Comparison of ENCODE assay signal across 9 cellular contexts in genomic region chr1:225603538-225604354, GRCh38. TPM values are rescaled to one million over a fixed set of nuclear protein-coding genes. Genes with fewer than 3 reads are reported as not detected.
A peak's percentile ranks its signal among the peaks of the same experiment; 100 is the strongest.
DNase-seq lines count a peak whose midpoint lies in the region; ATAC-seq and TF ChIP-seq lines count a peak whose summit lies in the region.
"Had no signal": no experiment of that assay in that cellular context is flagged by ENCODE, and none has a peak within 500 bp of the region (broad histone marks: within the 10 kb centered on the region; RNA-seq: fewer than 3 reads in every experiment).

No MANE protein-coding gene starts in this region.

- H3K27ac ChIP-seq in breast epithelium = peak overlapping the region in 1 of 2 donors; percentile 49
- peak overlapping the region; percentile 11 for H3K27ac ChIP-seq in upper lobe of right lung
- H3K27ac ChIP-seq in vagina = no peak overlapping the region
- H3K27ac ChIP-seq: colonic mucosa had no signal

- CTCF ChIA-PET in MCF 10A (lab: Yijun Ruan, JAX) = interaction anchor here (0.6 to 2.3 kb wide), 17 partner anchors 8 to 318 kb away, joined by 3 to 8 read pairs (median 4); partner anchors contain the start of gene SRP9
- CTCF ChIA-PET in T-cell (lab: Charles Lee) = no interaction called here

- in situ Hi-C loops in astrocyte of the spinal cord (cut with HindIII; ENCODE audit: low sequenced_read_pairs) = no loop called here

- H3K27ac Mint-ChIP-seq in MCF 10A (ENCODE audit: low read depth, unreplicated experiment) = peak overlapping the region; percentile 95
- H3K27ac Mint-ChIP-seq in T-cell = no peak overlapping the region

- peaks cover 61% of the 10 kb centered on the region for H3K4me1 Mint-ChIP-seq in MCF 10A (ENCODE audit: insufficient read depth, unreplicated experiment)
- H3K4me1 Mint-ChIP-seq in T-cell = no peaks in the 10 kb centered on the region

- no TSS peak for BruUV-seq in MCF 10A (replicated peaks; lab: Mats Ljungman, UMichigan)

- no peaks in the 10 kb centered on the region for H3K9me3 Mint-ChIP-seq in MCF 10A (ENCODE audit: unreplicated experiment)
- no peaks in the 10 kb centered on the region for H3K9me3 Mint-ChIP-seq in T-cell

- intact Hi-C loops in MCF 10A (cut with micrococcal nuclease) (loop anchor here (1.0 kb wide), 1 partner anchor 47 kb away; no protein-coding TSS in a partner anchor), breast epithelium (cut with DNase I; ENCODE audit: low total_unique reads) (no loop called here), upper lobe of right lung (cut with DNase I) (no loop called here), vagina (cut with DNase I) (no loop called here)

- TF ChIP-seq CTCF in MCF 10A (IDR thresholded peaks at IDR 0.05; ENCODE audit: unreplicated experiment) (no peak), breast epithelium (IDR thresholded peaks at IDR 0.05) (no peak), astrocyte of the spinal cord (IDR thresholded peaks at IDR 0.05; ENCODE audit: low read depth, low read length) (no peak), upper lobe of right lung (IDR thresholded peaks at IDR 0.05) (no peak), vagina (IDR thresholded peaks at IDR 0.05) (no peak)

- no peaks in the 10 kb centered on the region for H3K9me3 ChIP-seq in breast epithelium
- no peaks in the 10 kb centered on the region for H3K9me3 ChIP-seq in upper lobe of right lung
- H3K9me3 ChIP-seq in vagina = no peaks in the 10 kb centered on the region
- H3K9me3 ChIP-seq: colonic mucosa had no signal

- H3K36me3 ChIP-seq in breast epithelium (no peaks in the 10 kb centered on the region), upper lobe of right lung (no peaks in the 10 kb centered on the region), vagina (no peaks in the 10 kb centered on the region)
- H3K36me3 ChIP-seq: colonic mucosa had no signal

- H3K27me3 ChIP-seq in breast epithelium (no peaks in the 10 kb centered on the region), upper lobe of right lung (no peaks in the 10 kb centered on the region), vagina (no peaks in the 10 kb centered on the region)
- H3K27me3 ChIP-seq: colonic mucosa had no signal

- H3K4me3 Mint-ChIP-seq in MCF 10A (ENCODE audit: unreplicated experiment) (peak overlapping the region; percentile 68), T-cell (no peak overlapping the region)

- DNase-seq in MCF 10A (ENCODE audit: unreplicated experiment) (peak; percentile 86), breast epithelium (ENCODE audit: low spot score in 2 of 2) (no peak), astrocyte of the spinal cord (ENCODE audit: low read depth, low spot score) (peak; percentile 78), hepatic stellate cell (ENCODE audit: low spot score) (peak; percentile 47), upper lobe of right lung (no peak), vagina (ENCODE audit: extremely low spot score in 2 of 2) (no peak), T-cell (no peak)
- DNase-seq in central memory CD4-positive, alpha-beta T cell = no peak
- DNase-seq: colonic mucosa had no signal

- H3K36me3 Mint-ChIP-seq in MCF 10A (ENCODE audit: insufficient read depth, unreplicated experiment) (peaks cover 21% of the 10 kb centered on the region), T-cell (no peaks in the 10 kb centered on the region)

- ATAC-seq in upper lobe of right lung = no peak
- no peak for ATAC-seq in T-cell (replicated peaks in 1 of 4)

- H3K27me3 Mint-ChIP-seq in MCF 10A (ENCODE audit: insufficient read depth, unreplicated experiment) (no peaks in the 10 kb centered on the region), T-cell (peaks cover 0 to 4% of the 10 kb centered on the region in 2 donors)

- H3K4me3 ChIP-seq in breast epithelium (no peak overlapping the region), astrocyte of the spinal cord (ENCODE audit: low read depth, low read length) (no peak overlapping the region), upper lobe of right lung (no peak overlapping the region), vagina (no peak overlapping the region)
- H3K4me3 ChIP-seq: colonic mucosa had no signal

- H3K4me1 ChIP-seq in breast epithelium = no peaks in the 10 kb centered on the region
- no peaks in the 10 kb centered on the region for H3K4me1 ChIP-seq in upper lobe of right lung
- peaks cover 22% of the 10 kb centered on the region for H3K4me1 ChIP-seq in vagina
- H3K4me1 ChIP-seq: colonic mucosa had no signal

- no peak for TF ChIP-seq POLR2A in breast epithelium (IDR thresholded peaks at IDR 0.05)
- no peak for TF ChIP-seq POLR2A in vagina (IDR thresholded peaks at IDR 0.05)

- POLR2A ChIA-PET in MCF 10A (lab: Yijun Ruan, JAX) (interaction anchor here (0.6 to 9.7 kb wide), 53 partner anchors 7 to 459 kb away, joined by 3 to 131 read pairs (median 6); partner anchors contain the start of genes ENAH, H3-3A, SRP9 and TMEM63A), T-cell (lab: Charles Lee) (interaction anchor here in 1 of 2 donors (0.6 kb wide), 1 partner anchor 14 kb away, joined by 3 read pairs; no protein-coding TSS in a partner anchor)

RNA-seq across cellular contexts. Expression of gene ENAH, which starts 49.2 kb away (rescaled TPM):
- total RNA-seq in MCF 10A (2022) (346 and 420 TPM in 2 replicates), breast epithelium (10 to 100 TPM; 36.2 to 62.9 (median 48.2) TPM), upper lobe of right lung (67.4 TPM), vagina (62.4 TPM), T-cell (1 to 10 TPM in 2 of 5 donors, under 1 TPM in 1, not detected in 2; 0.56 to 1.1 (median 1.0) TPM)

Comparison
In these comparisons a context has a peak if more than half of its experiments do, and no peak if none do; other contexts are left out.
1. DNase-seq: peak in MCF 10A (single experiment), astrocyte of the spinal cord (single experiment) and hepatic stellate cell (single experiment); none in breast epithelium (0 of 2), upper lobe of right lung (single experiment), vagina (0 of 2), T-cell (0 of 34) and central memory CD4-positive, alpha-beta T cell (single experiment).
2. RNA of gene ENAH, which starts 49.2 kb away (total RNA-seq): 346 to 420 TPM in MCF 10A, 67.4 TPM in upper lobe of right lung (single experiment), 62.4 TPM in vagina (single experiment) and 36.2 to 62.9 TPM in breast epithelium; 0.56 to 1.1 TPM in T-cell; every median in the first group is over 10 times any median in the second.